In the genomic region with DNA sequence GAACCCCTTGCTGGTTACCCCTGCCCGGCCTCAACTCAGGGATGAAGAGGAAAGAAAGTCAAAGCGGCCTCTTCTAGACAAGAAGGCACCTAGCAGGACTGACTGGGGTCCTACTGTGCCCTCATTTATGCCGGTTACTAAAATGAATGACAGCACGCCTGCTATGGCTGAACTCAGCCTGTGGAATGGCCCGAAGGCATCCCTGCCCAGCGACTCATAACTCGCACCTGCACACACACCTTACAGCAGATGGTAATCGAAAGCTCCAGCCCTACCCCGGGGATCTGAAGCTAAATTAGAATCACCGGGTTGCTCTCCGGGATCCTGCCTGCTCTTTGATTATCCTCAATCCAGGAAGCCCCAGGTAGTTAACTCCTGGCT, we compare ENCODE assay signal across 9 cellular contexts. TPM values are rescaled to one million over a fixed set of nuclear protein-coding genes. Genes with fewer than 3 reads are reported as not detected.
A peak's percentile ranks its signal among the peaks of the same experiment; 100 is the strongest.
DNase-seq lines count a peak whose midpoint lies in the region; ATAC-seq, FAIRE-seq and TF ChIP-seq lines count a peak whose summit lies in the region.
"Had no signal": no experiment of that assay in that cellular context is flagged by ENCODE, and none has a peak within 500 bp of the region (broad histone marks: within the 10 kb centered on the region; RNA-seq: fewer than 3 reads in every experiment).

No MANE protein-coding gene starts in this region.

- TF ChIP-seq CTCF in DOHH2 (IDR thresholded peaks at IDR 0.05; ENCODE audit: low read depth, low read length, poor library complexity, severe bottlenecking) = no peak
- no peak for TF ChIP-seq CTCF in H1 (IDR thresholded peaks at IDR 0.05; ENCODE audit: control extremely low read depth in 1 of 3, insufficient read depth in 1 of 3, low read depth in 1 of 3, low read length in 3 of 3)
- no peak for TF ChIP-seq CTCF in osteocyte (IDR thresholded peaks at IDR 0.05)

- H3K9me3 ChIP-seq in DOHH2 (ENCODE audit: control insufficient read depth, insufficient read depth, low read length) (no peaks in the 10 kb centered on the region), H1 (ENCODE audit: insufficient read depth in 2 of 2, low read depth in 1 of 2, low read length in 1 of 2) (no peaks in the 10 kb centered on the region)

- H3K4me1 ChIP-seq in DOHH2 (ENCODE audit: control insufficient read depth, low read length) (peaks cover 63% of the 10 kb centered on the region), H1 (replicated peaks in 1 of 4; ENCODE audit: control insufficient read depth in 3 of 4, insufficient read depth in 4 of 4, low read length in 3 of 4) (peaks cover 2 to 9% (median 3%) of the 10 kb centered on the region in 4 experiments; a peak in 5 of 7 replicates)

- no peak overlapping the region for H3K27ac ChIP-seq in DOHH2 (ENCODE audit: low read depth, low read length)
- no peak overlapping the region for H3K27ac ChIP-seq in H1 (ENCODE audit: low read depth, low read length)

- H3K56ac ChIP-seq in H1 (replicated peaks; ENCODE audit: insufficient read length, low read depth, low read length) = no peak overlapping the region

- no peaks in the 10 kb centered on the region for H3F3A ChIP-seq in DOHH2 (ENCODE audit: control insufficient read depth, insufficient read depth)

- ATAC-seq in GM18868 (IDR thresholded peaks at IDR 0.05; ENCODE audit: unreplicated experiment) = no peak

- peaks cover 6% of the 10 kb centered on the region; the same call in 1 of the 2 replicates for H3K23me2 ChIP-seq in H1 (ENCODE audit: low read depth, low read length)

- DNase-seq in NCI-H526 treated with DMSO at 0.1 percent for 48 hours (lab: John Stamatoyannopoulos, UW) (peak; percentile 52), H1 (ENCODE audit: low read depth in 1 of 2, low spot score in 2 of 2) (no peak), osteocyte (ENCODE audit: extremely low spot score, unreplicated experiment) (no peak), A172 (ENCODE audit: low spot score) (no peak), DMS114 treated with DMSO at 0.1 percent for 48 hours (lab: John Stamatoyannopoulos, UW; ENCODE audit: unreplicated experiment) (no peak)
- no peak for DNase-seq in activated CD4-positive, alpha-beta T cell treated with anti-CD3 and anti-CD28 coated beads, Interleukin-2, amount 50 U/mL, for 1 hour

- no peaks in the 10 kb centered on the region for H3K9me3 Mint-ChIP-seq in osteocyte (ENCODE audit: unreplicated experiment)
- H3K9me3 Mint-ChIP-seq: T-cell had no signal

- peak overlapping the region; percentile 71 for H3K4me3 Mint-ChIP-seq in osteocyte (ENCODE audit: unreplicated experiment)
- H3K4me3 Mint-ChIP-seq: T-cell had no signal

- no peak overlapping the region for H2BK20ac ChIP-seq in H1 (ENCODE audit: low read length)

- no peak overlapping the region for H2AK5ac ChIP-seq in H1 (ENCODE audit: low read depth, low read length)

- H2AFZ ChIP-seq in H1 (ENCODE audit: low read length) = peak overlapping the region; percentile 98; the same call in 1 of the 2 replicates

- H4K91ac ChIP-seq in H1 (replicated peaks; ENCODE audit: insufficient read length, low read length) = no peak overlapping the region

- H4K20me1 ChIP-seq in DOHH2 (ENCODE audit: control insufficient read depth, insufficient read depth, low read depth, low read length) (no peaks in the 10 kb centered on the region), H1 (replicated peaks in 1 of 2; ENCODE audit: control insufficient read depth in 1 of 2, insufficient read depth in 2 of 2, low read length in 2 of 2) (peaks cover 3 to 9% of the 10 kb centered on the region in 2 experiments)

- no peak overlapping the region for H3K23ac ChIP-seq in H1 (ENCODE audit: insufficient read length)

- H3K4me2 ChIP-seq in DOHH2 (ENCODE audit: low read length) (peak overlapping the region; percentile 99), H1 (ENCODE audit: insufficient read depth in 1 of 2, low read depth in 2 of 2, low read length in 2 of 2) (peak overlapping the region; percentile 96 to 98)

- peak overlapping the region in 3 of 4 experiments; percentile 5 to 76 (median 63); a peak in 5 of 7 replicates for H3K9ac ChIP-seq in H1 (replicated peaks in 1 of 4; ENCODE audit: extremely low read depth in 1 of 4, low read depth in 3 of 4, low read length in 3 of 4)

- H3K4me1 Mint-ChIP-seq in osteocyte (ENCODE audit: unreplicated experiment) = peaks cover 23% of the 10 kb centered on the region

- no peak for TF ChIP-seq POLR2A in H1 (IDR thresholded peaks at IDR 0.05; ENCODE audit: control extremely low read depth in 1 of 2, low read depth in 2 of 2, low read length in 2 of 2)

- CTCF ChIA-PET in H1 (lab: Charles Lee; ENCODE audit: partially characterized antibody) = interaction anchor here (0.8 kb wide), 2 partner anchors 81 to 153 kb away, joined by 3 read pairs; no protein-coding TSS in a partner anchor

- H3K27me3 Mint-ChIP-seq in osteocyte (ENCODE audit: unreplicated experiment) = no peaks in the 10 kb centered on the region

- no peak for TF ChIP-seq EP300 in H1 (IDR thresholded peaks at IDR 0.05; ENCODE audit: borderline replicate concordance in 1 of 2, low read depth in 2 of 2, low read length in 2 of 2)

- H3K36me3 ChIP-seq in DOHH2 (ENCODE audit: control insufficient read depth, low read length) (peaks cover 16% of the 10 kb centered on the region), H1 (ENCODE audit: control insufficient read depth in 2 of 4, insufficient read depth in 4 of 4, low read length in 3 of 4) (no peaks in the 10 kb centered on the region)

- no peak overlapping the region for H2BK120ac ChIP-seq in H1 (replicated peaks; ENCODE audit: low read depth, low read length)

- H3K27me3 ChIP-seq in DOHH2 (ENCODE audit: control insufficient read depth, low read length) (peaks cover 26% of the 10 kb centered on the region), H1 (replicated peaks in 1 of 4; ENCODE audit: control insufficient read depth in 3 of 4, extremely low read depth in 1 of 4, insufficient read depth in 3 of 4, low read length in 3 of 4) (peaks cover 0 to 14% (median 3%) of the 10 kb centered on the region in 4 experiments; a peak in 4 of 7 replicates)

- TF ChIP-seq RAD21 in H1 (IDR thresholded peaks at IDR 0.05 in 1 of 2, conservative IDR thresholded peaks at IDR 0.05 in 1 of 2; ENCODE audit: low read depth in 2 of 2, low read length in 2 of 2) = no peak

- no peak overlapping the region for H3K4ac ChIP-seq in H1 (replicated peaks; ENCODE audit: insufficient read length, low read depth, low read length)

- H2BK5ac ChIP-seq in H1 (ENCODE audit: low read depth, low read length) = no peak overlapping the region

- peak overlapping the region; percentile 19; the same call in 1 of the 2 replicates for H4K8ac ChIP-seq in H1 (ENCODE audit: extremely low read depth, insufficient read depth, low read length)

- H3K4me3 ChIP-seq in DOHH2 (ENCODE audit: low read length) (peak overlapping the region; percentile 82), H1 (ENCODE audit: extremely low read depth in 1 of 4, insufficient read depth in 2 of 4, low read depth in 3 of 4, low read length in 4 of 4) (peak overlapping the region; percentile 75 to 94 (median 80))

- peak overlapping the region; percentile 84; the same call in 1 of the 2 replicates for H2BK12ac ChIP-seq in H1 (ENCODE audit: low read depth, low read length)

- H3K36me3 Mint-ChIP-seq in osteocyte (ENCODE audit: unreplicated experiment) = no peaks in the 10 kb centered on the region
- H3K36me3 Mint-ChIP-seq: T-cell had no signal

- peak overlapping the region; percentile 79 for H3K27ac Mint-ChIP-seq in osteocyte (ENCODE audit: unreplicated experiment)

- no peaks in the 10 kb centered on the region for H3K9me2 ChIP-seq in DOHH2 (replicated peaks; ENCODE audit: control insufficient read depth, low read length)

- no peak for FAIRE-seq in H1 (lab: Jason Lieb, UNC)

- H3K79me2 ChIP-seq in DOHH2 (ENCODE audit: control insufficient read depth, low read length) (peaks cover 40% of the 10 kb centered on the region), H1 (ENCODE audit: control insufficient read depth in 1 of 2, insufficient read depth in 2 of 2, low read length in 2 of 2) (peaks cover 14 to 35% of the 10 kb centered on the region in 2 experiments)

- no peak overlapping the region for H3K18ac ChIP-seq in H1 (ENCODE audit: extremely low read depth, low read length)

- WGBS in H1 (ENCODE audit: extremely low coverage in 1 of 2, insufficient coverage in 1 of 2, insufficient read length in 1 of 2, insufficient replicate concordance in 2 of 2, low coverage in 1 of 2, low lambda C conversion rate in 2 of 2, missing lambda C conversion rate in 1 of 2), 2 experiments = 73% methylated on average over 11 of the region's 11 CpGs; no CpG with 5 or more reads in 1 of the 2 experiments

- peaks cover 9% of the 10 kb centered on the region for H3K79me1 ChIP-seq in H1 (ENCODE audit: low read depth, low read length)

- POLR2A ChIA-PET in H1 (lab: Charles Lee; ENCODE audit: partially characterized antibody) = interaction anchor here (0.6 to 1.0 kb wide), 6 partner anchors 10 to 519 kb away, joined by 3 to 6 read pairs (median 3); no protein-coding TSS in a partner anchor

- H2BK15ac ChIP-seq in H1 (ENCODE audit: low read length) = no peak overlapping the region

- no peak overlapping the region for H4K5ac ChIP-seq in H1 (ENCODE audit: insufficient read length, low read depth, low read length)

- no peak overlapping the region for H3K14ac ChIP-seq in H1 (ENCODE audit: insufficient read length)

TF ChIP-seq in H1, 55 proteins besides CTCF, POLR2A, EP300 and RAD21:
- TF ChIP-seq GTF2F1 (IDR thresholded peaks at IDR 0.05; ENCODE audit: borderline replicate concordance, low read depth, low read length) = no peak
- TF ChIP-seq CBX5 (IDR thresholded peaks at IDR 0.05; ENCODE audit: low read depth, low read length) = no peak
- TF ChIP-seq SIX5 (IDR thresholded peaks at IDR 0.05; ENCODE audit: low read depth, low read length) = no peak
- no peak for TF ChIP-seq SP1 (IDR thresholded peaks at IDR 0.05; ENCODE audit: low read depth, low read length)
- TF ChIP-seq CEBPB (IDR thresholded peaks at IDR 0.05; ENCODE audit: low read depth, low read length) = no peak
- TF ChIP-seq CTBP2 (IDR thresholded peaks at IDR 0.05; ENCODE audit: borderline replicate concordance, insufficient read depth, insufficient read length, low read length) = no peak

RNA-seq across cellular contexts. Expression of a gene that starts 0.7 kb away (rescaled TPM):
- total RNA-seq in H1 (2021; fragmentation: NEBNext Ultra II Directional; extraction: Animal tissue kit (Norgen Biotek cat#: 25700)) = 169 and 172 TPM in 2 replicates
- 89.8 and 114 TPM in 2 replicates for polyA plus RNA-seq in H1 (2011; rRNA removed)
- polyA plus RNA-seq in H1 (2011; cell fraction: cytosol; rRNA removed) = 107 TPM
- 86.4 TPM for polyA plus RNA-seq in H1 (2011; cell fraction: nucleus; rRNA removed)
- 118 to 141 TPM (median 132 TPM) in 4 replicates for polyA plus RNA-seq in H1 (2012, experiment 1 of 2)
- 54.2 TPM for polyA plus RNA-seq in H1 (2012, experiment 2 of 2)
- polyA plus RNA-seq in H1 (2013, experiment 1 of 2) = 203 TPM
- polyA plus RNA-seq in H1 (2013, experiment 2 of 2) = 232 TPM
- 108 and 132 TPM in 2 replicates for polyA minus RNA-seq in H1 (2011; rRNA and poly(A)+ RNA removed)
- 58.8 TPM for polyA minus RNA-seq in H1 (2011; cell fraction: cytosol; rRNA and poly(A)+ RNA removed)
- polyA minus RNA-seq in H1 (2011; cell fraction: nucleus; rRNA and poly(A)+ RNA removed) = 53.1 TPM
- 148 and 153 TPM in 2 replicates for total RNA-seq in osteocyte
- total RNA-seq in A172 (2014; rRNA removed; shearing (Covaris generic)) = 244 and 251 TPM in 2 replicates
